In the genomic region with DNA sequence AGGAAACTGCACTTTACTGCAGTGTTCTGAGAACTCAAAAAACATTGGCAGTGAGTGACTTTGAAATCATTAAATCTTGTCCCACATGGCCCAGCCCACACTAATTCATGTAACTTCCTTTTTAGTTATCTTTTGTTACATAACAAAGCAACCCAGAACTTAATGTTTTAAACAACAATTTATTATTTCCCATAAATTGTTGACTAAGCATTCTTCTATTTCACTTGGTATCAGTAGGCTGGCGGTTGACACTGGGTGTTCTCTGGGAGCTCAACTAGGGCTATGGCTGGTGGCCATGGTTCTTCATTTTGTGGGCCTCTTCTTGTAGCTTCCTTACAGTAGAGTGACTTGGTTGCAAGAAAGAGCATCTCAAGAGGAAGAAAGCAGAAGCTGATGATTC, we compare ENCODE assay signal across 25 cellular contexts.
"Had no signal": no experiment of that assay in that cellular context is flagged by ENCODE, and none has a peak within 500 bp of the region (broad histone marks: within the 10 kb centered on the region; RNA-seq: fewer than 3 reads in every experiment).

No MANE protein-coding gene starts in this region.

- H3K27ac ChIP-seq: colonic mucosa, epithelial cell of prostate, esophagus squamous epithelium, gastrocnemius medialis, heart right ventricle, left lung, lower lobe of right lung had no signal

- H3K4me1 ChIP-seq: colonic mucosa, esophagus squamous epithelium, gastrocnemius medialis, heart right ventricle, left lung, lower lobe of right lung had no signal

- ATAC-seq: effector memory CD8-positive, alpha-beta T cell; esophagus mucosa; gastrocnemius medialis; heart right ventricle; left lung; left ventricle myocardium superior; lower lobe of right lung; mucosa of descending colon had no signal

- H3K36me3 ChIP-seq: colonic mucosa, esophagus squamous epithelium, gastrocnemius medialis, heart right ventricle, left lung, lower lobe of right lung had no signal

- H3K27me3 ChIP-seq: colonic mucosa, esophagus squamous epithelium, gastrocnemius medialis, heart right ventricle, left lung had no signal

- H3K4me3 ChIP-seq: colonic mucosa, esophagus squamous epithelium, gastrocnemius medialis, heart right ventricle, left lung, lower lobe of right lung, mucosa of descending colon had no signal

- H3K9me3 ChIP-seq: colonic mucosa, esophagus squamous epithelium, gastrocnemius medialis, lower lobe of right lung, mucosa of descending colon had no signal

- FAIRE-seq: endometrium, islet of Langerhans, keratinocyte had no signal

- DNase-seq: colonic mucosa; cortex of kidney; effector CD8-positive, alpha-beta T cell; effector memory CD8-positive, alpha-beta T cell; endodermal cell; erythroblast; esophagus squamous epithelium; foreskin fibroblast; foreskin melanocyte; gastrocnemius medialis; glutamatergic neuron; head of caudate nucleus; heart right ventricle; hippocampal formation; left lung; left ventricle myocardium superior; lower lobe of right lung; mesenchymal stem cell; mucosa of descending colon; naive B cell had no signal
